Comparison of ENCODE assay signal across 8 cellular contexts in genomic region chr3:126083511-126083912, GRCh38. TPM values are rescaled to one million over a fixed set of nuclear protein-coding genes. Genes with fewer than 3 reads are reported as not detected.
DNase-seq lines count a peak whose midpoint lies in the region; ATAC-seq and TF ChIP-seq lines count a peak whose summit lies in the region.

No MANE protein-coding gene starts in this region.

- no peaks in the 10 kb centered on the region for H3K27me3 Mint-ChIP-seq in progenitor cell of endocrine pancreas

- peaks cover 3% of the 10 kb centered on the region for H3K36me3 Mint-ChIP-seq in progenitor cell of endocrine pancreas (ENCODE audit: insufficient read depth)

- H3K27me3 ChIP-seq in cardiac muscle cell = no peaks in the 10 kb centered on the region

- peaks cover 3% of the 10 kb centered on the region for H3K9me3 Mint-ChIP-seq in progenitor cell of endocrine pancreas (ENCODE audit: low read depth)

- TF ChIP-seq CTCF in AG09309 (IDR thresholded peaks at IDR 0.05; ENCODE audit: control insufficient read depth, insufficient read depth, low read depth, low read length, missing control alignments) (no peak), cardiac muscle cell (IDR thresholded peaks at IDR 0.05; ENCODE audit: low read depth, low read length) (no peak), progenitor cell of endocrine pancreas (IDR thresholded peaks at IDR 0.05; ENCODE audit: unreplicated experiment) (no peak)

- peaks cover 7% of the 10 kb centered on the region for H3K4me1 Mint-ChIP-seq in progenitor cell of endocrine pancreas (ENCODE audit: low read depth)

- no peaks in the 10 kb centered on the region for H3K9me3 ChIP-seq in cardiac muscle cell (ENCODE audit: low read depth)

- H3K4me1 ChIP-seq in cardiac muscle cell (ENCODE audit: low read depth) = no peaks in the 10 kb centered on the region

- peak overlapping the region; percentile 84 for H3K4me3 Mint-ChIP-seq in progenitor cell of endocrine pancreas (ENCODE audit: low read depth)

- H3K27ac ChIP-seq in cardiac muscle cell = peak overlapping the region; percentile 89

- no peaks in the 10 kb centered on the region for H3K36me3 ChIP-seq in cardiac muscle cell

- H3K4me3 ChIP-seq in AG09309 (ENCODE audit: control insufficient read depth, low read depth, low read length) (peak overlapping the region; percentile 66), cardiac muscle cell (peak overlapping the region; percentile 79)

- no peak for DNase-seq in AG09309 (ENCODE audit: low read depth)
- peak; percentile 43 for DNase-seq in NCI-H2196 treated with DMSO at 0.1 percent for 48 hours (lab: John Stamatoyannopoulos, UW; ENCODE audit: unreplicated experiment)
- DNase-seq in activated naive CD4-positive, alpha-beta T cell treated with Interleukin-2 at 50 U/mL for 16 hours = peak; percentile 48
- DNase-seq in cardiac muscle cell (ENCODE audit: low read depth in 1 of 2, low spot score in 1 of 2) = peak; percentile 40 to 77
- peak; percentile 44 for DNase-seq in progenitor cell of endocrine pancreas (ENCODE audit: low spot score, unreplicated experiment)
- no peak for DNase-seq in KG1 (lab: John Stamatoyannopoulos, UW)

- ATAC-seq in GM18511 (IDR thresholded peaks at IDR 0.05; ENCODE audit: unreplicated experiment) (peak; percentile 61), HG03025 (IDR thresholded peaks at IDR 0.05; ENCODE audit: low FRiP score, unreplicated experiment) (peak; percentile 39)

- peak overlapping the region; percentile 62 for H3K27ac Mint-ChIP-seq in progenitor cell of endocrine pancreas

RNA-seq across cellular contexts. Expression of gene SLC41A3, which starts 0.4 kb away (rescaled TPM):
- total RNA-seq in cardiac muscle cell = 55.1 and 68.0 TPM in 2 replicates
- 33.4 and 33.9 TPM in 2 replicates for polyA plus RNA-seq in cardiac muscle cell
- total RNA-seq in progenitor cell of endocrine pancreas = 51.1 and 62.4 TPM in 2 replicates

Comparison
In these comparisons a context has a peak if more than half of its experiments do, and no peak if none do; other contexts are left out.
1. DNase-seq: peak in NCI-H2196 treated with DMSO at 0.1 percent for 48 hours (single experiment), activated naive CD4-positive, alpha-beta T cell treated with Interleukin-2 at 50 U/mL for 16 hours (single experiment), cardiac muscle cell (2 of 2) and progenitor cell of endocrine pancreas (single experiment); none in AG09309 (single experiment) and KG1 (single experiment).